8 cellular contexts compared by ENCODE assay signal in genomic region chr5:138503487-138504270, GRCh38. TPM values are rescaled to one million over a fixed set of nuclear protein-coding genes. Genes with fewer than 3 reads are reported as not detected.
DNase-seq lines count a peak whose midpoint lies in the region; ATAC-seq and TF ChIP-seq lines count a peak whose summit lies in the region.

No MANE protein-coding gene starts in this region.

- H3K79me2 ChIP-seq in KMS-11 (ENCODE audit: insufficient read depth, low read depth), result no peaks in the 10 kb centered on the region

- H3K27ac ChIP-seq in KMS-11 (no peak overlapping the region), cingulate gyrus (ENCODE audit: low read depth, low read length) (peak overlapping the region; percentile 58), stomach (peak overlapping the region in 2 of 5 donors; percentile 47 to 60)

- no peaks in the 10 kb centered on the region for H3K4me1 ChIP-seq in KMS-11 (ENCODE audit: low read depth, poor library complexity, severe bottlenecking)
- H3K4me1 ChIP-seq in stomach, result peaks cover 11 to 26% (median 16%) of the 10 kb centered on the region in 4 donors

- no peak overlapping the region for H2AFZ ChIP-seq in KMS-11 (ENCODE audit: low read depth)

- H3K27me3 ChIP-seq in KMS-11 (ENCODE audit: insufficient read depth, low read depth) (no peaks in the 10 kb centered on the region), stomach (no peaks in the 10 kb centered on the region)

- H3K36me3 ChIP-seq in KMS-11 (ENCODE audit: insufficient read depth) (peaks cover 7% of the 10 kb centered on the region; the same call in 1 of the 2 replicates), stomach (peaks cover 8 to 35% (median 26%) of the 10 kb centered on the region in 4 donors)

- no peak for TF ChIP-seq POLR2A in stomach (IDR thresholded peaks at IDR 0.05)

- H3K9ac ChIP-seq in KMS-11, result no peak overlapping the region

- ATAC-seq in GM19328 (IDR thresholded peaks at IDR 0.05; ENCODE audit: unreplicated experiment), result no peak

- H3K4me3 ChIP-seq in KMS-11 (IDR thresholded peaks at IDR 0.05; ENCODE audit: insufficient read depth, low read depth, low read length), result no peak overlapping the region
- no peak overlapping the region for H3K4me3 ChIP-seq in stomach

- no peak for TF ChIP-seq EP300 in stomach (IDR thresholded peaks at IDR 0.05)

- no peak overlapping the region for H3K4me2 ChIP-seq in KMS-11

- DNase-seq in activated CD4-positive, alpha-beta T cell treated with anti-CD3 and anti-CD28 coated beads for 48 hours, result peak; percentile 30
- DNase-seq in activated CD4-positive, alpha-beta T cell treated with anti-CD3 and anti-CD28 coated beads for 1 hour, result no peak
- DNase-seq in RPMI7951 (ENCODE audit: low read depth) (peak; percentile 54), left kidney (ENCODE audit: low read depth, low spot score) (peak; percentile 82), stomach (peak; percentile 44)

- 20 to 27% (median 21%) methylated on average over 6 of the region's 6 CpGs for WGBS in stomach, 5 donors

- peak; percentile 69; the same call in 1 of the 2 replicates for TF ChIP-seq CTCF in KMS-11 (conservative IDR thresholded peaks at IDR 0.05; ENCODE audit: low read depth, low read length)
- peak in 5 of 7 experiments; percentile 60 to 89 (median 73) for TF ChIP-seq CTCF in stomach (IDR thresholded peaks at IDR 0.05)

- intact Hi-C loops in stomach (cut with DNase I; ENCODE audit: low total_unique reads), result loop anchor here (5.0 kb wide), 1 partner anchor 56 kb away; no protein-coding TSS in a partner anchor

- 0 out of 2 replicates have a peak, but pooled peaks cover 4% of the 10 kb centered on the region for H4K20me1 ChIP-seq in KMS-11 (ENCODE audit: insufficient read depth)

- no peaks in the 10 kb centered on the region for H3K9me3 ChIP-seq in stomach

RNA-seq across cellular contexts. Expression of gene EGR1, which starts 38.4 kb away (rescaled TPM):
- total RNA-seq in RPMI7951 (2014; rRNA removed; shearing (Covaris generic)), result 1.1 and 1.7 TPM in 2 replicates
- 10 to 100 TPM in 4 of 5 donors, 1 to 10 TPM in 1; 7.7 to 83.9 (median 48.1) TPM for total RNA-seq in stomach
- 10 to 100 TPM; 17.0 to 45.4 (median 30.2) TPM for polyA plus RNA-seq in stomach

RNA-seq across cellular contexts. Expression of gene ETF1, which starts 39.4 kb away (rescaled TPM):
- 75.7 and 88.3 TPM in 2 replicates for total RNA-seq in RPMI7951 (2014; rRNA removed; shearing (Covaris generic))
- total RNA-seq in stomach, result 100 to 1,000 TPM in 1 of 5 donors, 10 to 100 TPM in 3, 1 to 10 TPM in 1; 9.0 to 119 (median 53.3) TPM
- polyA plus RNA-seq in stomach, result 10 to 100 TPM; 35.7 to 66.3 (median 48.7) TPM
